Comparison of ENCODE assay signal across 25 cellular contexts in genomic region chr9:14868772-14869583, GRCh38. TPM values are rescaled to one million over a fixed set of nuclear protein-coding genes. Genes with fewer than 3 reads are reported as not detected.
DNase-seq lines count a peak whose midpoint lies in the region; ATAC-seq, FAIRE-seq and TF ChIP-seq lines count a peak whose summit lies in the region.
"Had no signal": no experiment of that assay in that cellular context is flagged by ENCODE, and none has a peak within 500 bp of the region (broad histone marks: within the 10 kb centered on the region; RNA-seq: fewer than 3 reads in every experiment).

No MANE protein-coding gene starts in this region.

- peak; percentile 69 for FAIRE-seq in HepG2 (lab: Jason Lieb, UNC)
- FAIRE-seq: GM12891, keratinocyte had no signal

- DNase-seq in HepG2 (ENCODE audit: low spot score) (peak; percentile 97), right lobe of liver (no peak), endodermal cell (no peak), neural progenitor cell (ENCODE audit: low spot score) (peak; percentile 17), G401 (ENCODE audit: low spot score) (no peak), NCI-H1092 treated with DMSO at 0.1 percent for 48 hours (lab: John Stamatoyannopoulos, UW) (no peak)
- no peak for DNase-seq in CD4-positive, alpha-beta memory T cell
- no peak for DNase-seq in stimulated activated CD4-positive, alpha-beta T cell treated with anti-CD3 and anti-CD28 coated beads, Interleukin-4, amount 100 ng/mL, for 1 hour
- DNase-seq: 8988T; activated CD8-positive, alpha-beta memory T cell treated with anti-CD3 and anti-CD28 coated beads for 24 hours; activated naive CD4-positive, alpha-beta T cell; activated T-cell treated with anti-CD3 and anti-CD28 coated beads, Interleukin-2, amount 50 U/mL, for 4 hours; CD8-positive, alpha-beta T cell; HFFc6; Karpas-422; lower lobe of right lung; NCI-H2029 treated with DMSO at 0.1 percent for 48 hours; stimulated activated CD4-positive, alpha-beta T cell treated with anti-CD3 and anti-CD28 coated beads, Interleukin-1b, Interleukin-23, amount 100 ng/mL, for 48 hours; stimulated activated naive CD4-positive, alpha-beta T cell had no signal

- in situ Hi-C loops in HepG2 (cut with HindIII; ENCODE audit: extremely low pct_ligation_motif_present, low pct_unique_long_range_greater_than_20kb) (loop anchor here (5.0 kb wide), 1 partner anchor 93 kb away; no protein-coding TSS in a partner anchor), G401 (cut with HindIII; ENCODE audit: low sequenced_read_pairs) (no loop called here)

- TF ChIP-seq RAD21 in HepG2 (CRISPR knock-in tag; IDR thresholded peaks at IDR 0.05): no peak

- CTCF ChIA-PET in HepG2 (lab: Yijun Ruan, JAX; ENCODE audit: low intra/inter-chr PET ratio, low total read pairs): no interaction called here
- CTCF ChIA-PET in CD4-positive, alpha-beta memory T cell (lab: Charles Lee; ENCODE audit: partially characterized antibody): no interaction called here

- TF ChIP-seq CTCF in HepG2 (CRISPR knock-in tag; IDR thresholded peaks at IDR 0.05) (no peak), right lobe of liver (IDR thresholded peaks at IDR 0.05) (no peak), endodermal cell (conservative IDR thresholded peaks at IDR 0.05) (no peak), neural progenitor cell (IDR thresholded peaks at IDR 0.05) (no peak)

- ATAC-seq in HepG2 (peak; percentile 95), right lobe of liver (no peak)
- ATAC-seq: activated CD4-positive, CD25-positive, alpha-beta regulatory T cell treated with anti-CD3 and anti-CD28 coated beads, Interleukin-2, amount 50 U/mL, for 24 hours; activated T-cell treated with anti-CD3 and anti-CD28 coated beads, Interleukin-2, amount 50 U/mL, for 4 hours; CD8-positive, alpha-beta T cell; lower lobe of right lung had no signal

- peaks cover under 1% of the 10 kb centered on the region in 2 experiments; a peak in 3 of 5 replicates for H3K36me3 ChIP-seq in HepG2 (replicated peaks in 1 of 2; ENCODE audit: control insufficient read depth in 1 of 2, insufficient read depth in 2 of 2, low read length in 2 of 2)
- no peaks in the 10 kb centered on the region for H3K36me3 ChIP-seq in right lobe of liver
- no peaks in the 10 kb centered on the region for H3K36me3 ChIP-seq in endodermal cell (ENCODE audit: control insufficient read depth, insufficient read depth, low read length)
- H3K36me3 ChIP-seq in neural progenitor cell: no peaks in the 10 kb centered on the region
- no peaks in the 10 kb centered on the region for H3K36me3 ChIP-seq in CD4-positive, alpha-beta memory T cell (ENCODE audit: insufficient read depth, low read length)
- H3K36me3 ChIP-seq: adrenal gland, lower lobe of right lung had no signal

- TF ChIP-seq EP300 in HepG2 (IDR thresholded peaks at IDR 0.05; ENCODE audit: low read depth in 2 of 2, low read length in 2 of 2) (peak; percentile 70 to 88; a peak in 3 of 4 replicates), HepG2 (CRISPR knock-in tag; IDR thresholded peaks at IDR 0.05; ENCODE audit: borderline replicate concordance) (peak; percentile 78; the same call in 1 of the 2 replicates)

- H4K20me1 ChIP-seq in HepG2 (ENCODE audit: insufficient read depth, low read length) (peaks cover 27% of the 10 kb centered on the region), neural progenitor cell (ENCODE audit: low read depth) (no peaks in the 10 kb centered on the region)

- POLR2A ChIA-PET in HepG2 (lab: Yijun Ruan, JAX): interaction anchor here (0.6 to 1.7 kb wide), 5 partner anchors 11 to 93 kb away, joined by 3 to 12 read pairs (median 6); partner anchors contain the start of gene FREM1
- POLR2A ChIA-PET in CD4-positive, alpha-beta memory T cell (lab: Charles Lee; ENCODE audit: partially characterized antibody): no interaction called here

- H3K9me3 ChIP-seq in HepG2 (ENCODE audit: low read length): no peaks in the 10 kb centered on the region
- no peaks in the 10 kb centered on the region for H3K9me3 ChIP-seq in right lobe of liver
- H3K9me3 ChIP-seq in endodermal cell (ENCODE audit: control insufficient read depth, low read length): no peaks in the 10 kb centered on the region
- no peaks in the 10 kb centered on the region for H3K9me3 ChIP-seq in neural progenitor cell (ENCODE audit: low read depth)
- H3K9me3 ChIP-seq in CD4-positive, alpha-beta memory T cell (ENCODE audit: control insufficient read depth in 1 of 2, low read length in 2 of 2): no peaks in the 10 kb centered on the region
- H3K9me3 ChIP-seq: adrenal gland, lower lobe of right lung had no signal

- H3F3A ChIP-seq in neural progenitor cell (ENCODE audit: low read depth): peaks cover 9% of the 10 kb centered on the region

- intact Hi-C loops in HepG2 (cut with micrococcal nuclease; ENCODE audit: unreplicated experiment): loop anchor here (1.0 to 10.0 kb wide), 5 partner anchors 41 to 268 kb away; partner anchors contain the start of gene FREM1
- intact Hi-C loops in right lobe of liver (cut with DNase I): no loop called here
- intact Hi-C loops in CD4-positive, alpha-beta memory T cell (cut with micrococcal nuclease): no loop called here

- H3K27me3 ChIP-seq in HepG2 (ENCODE audit: control insufficient read depth in 1 of 2, insufficient read depth in 2 of 2, low read length in 2 of 2): no peaks in the 10 kb centered on the region; a peak in 3 of 5 replicates
- H3K27me3 ChIP-seq in right lobe of liver: no peaks in the 10 kb centered on the region
- no peaks in the 10 kb centered on the region for H3K27me3 ChIP-seq in endodermal cell (ENCODE audit: control insufficient read depth, insufficient read depth, low read length, poor library complexity, severe bottlenecking)
- H3K27me3 ChIP-seq in neural progenitor cell: no peaks in the 10 kb centered on the region
- no peaks in the 10 kb centered on the region for H3K27me3 ChIP-seq in CD4-positive, alpha-beta memory T cell (ENCODE audit: insufficient read depth, low read length)
- H3K27me3 ChIP-seq: adrenal gland had no signal

- no peak overlapping the region for H3K27ac Mint-ChIP-seq in endodermal cell
- H3K27ac Mint-ChIP-seq in neural progenitor cell: peak overlapping the region; percentile 99
- no peak overlapping the region for H3K27ac Mint-ChIP-seq in CD4-positive, alpha-beta memory T cell
- H3K27ac Mint-ChIP-seq: CD8-positive, alpha-beta T cell; HFFc6 had no signal

- H3K9ac ChIP-seq in HepG2 (ENCODE audit: insufficient read depth, low read depth, low read length): peak overlapping the region; percentile 97
- no peak overlapping the region for H3K9ac ChIP-seq in endodermal cell (ENCODE audit: extremely low read depth, low read length, poor library complexity, severe bottlenecking)
- no peak overlapping the region for H3K9ac ChIP-seq in neural progenitor cell

- peaks cover 7% of the 10 kb centered on the region for H3K9me3 Mint-ChIP-seq in endodermal cell
- H3K9me3 Mint-ChIP-seq in neural progenitor cell: peaks cover 13% of the 10 kb centered on the region
- peaks cover 0 to 8% (median 0%) of the 10 kb centered on the region in 8 donors for H3K9me3 Mint-ChIP-seq in CD4-positive, alpha-beta memory T cell
- H3K9me3 Mint-ChIP-seq: activated T-cell treated with anti-CD3 and anti-CD28 coated beads, Interleukin-2, amount 50 U/mL, for 4 hours; CD8-positive, alpha-beta T cell had no signal

- H3K4me1 ChIP-seq in HepG2 (ENCODE audit: insufficient read depth, low read length) (peaks cover 28% of the 10 kb centered on the region), right lobe of liver (no peaks in the 10 kb centered on the region), endodermal cell (ENCODE audit: control insufficient read depth, insufficient read depth, low read length) (peaks cover 3% of the 10 kb centered on the region), neural progenitor cell (peaks cover 25% of the 10 kb centered on the region)
- H3K4me1 ChIP-seq in CD4-positive, alpha-beta memory T cell (ENCODE audit: insufficient read depth, low read length): no peaks in the 10 kb centered on the region
- H3K4me1 ChIP-seq: lower lobe of right lung had no signal

- H3K27me3 Mint-ChIP-seq in endodermal cell (ENCODE audit: insufficient read depth) (no peaks in the 10 kb centered on the region), neural progenitor cell (ENCODE audit: insufficient read depth, low read depth) (no peaks in the 10 kb centered on the region)
- peaks cover 0 to 1% of the 10 kb centered on the region in 2 donors for H3K27me3 Mint-ChIP-seq in CD4-positive, alpha-beta memory T cell

- H3K27ac ChIP-seq in HepG2 (ENCODE audit: extremely low read length, insufficient read depth, low read length) (peak overlapping the region; percentile 98), right lobe of liver (no peak overlapping the region), endodermal cell (ENCODE audit: low read depth, low read length) (peak overlapping the region; percentile 86), neural progenitor cell (no peak overlapping the region)
- no peak overlapping the region for H3K27ac ChIP-seq in CD4-positive, alpha-beta memory T cell (ENCODE audit: low read depth, low read length)
- H3K27ac ChIP-seq: lower lobe of right lung, RWPE1 had no signal

- H3K4me3 ChIP-seq in HepG2 (replicated peaks in 1 of 3; ENCODE audit: insufficient read depth in 1 of 3, low read depth in 2 of 3, low read length in 3 of 3): peak overlapping the region; percentile 76 to 97 (median 88)
- no peak overlapping the region for H3K4me3 ChIP-seq in right lobe of liver
- H3K4me3 ChIP-seq in endodermal cell (ENCODE audit: low read length): no peak overlapping the region
- H3K4me3 ChIP-seq in neural progenitor cell: no peak overlapping the region
- H3K4me3 ChIP-seq in CD4-positive, alpha-beta memory T cell (ENCODE audit: low read length in 2 of 2): no peak overlapping the region
- H3K4me3 ChIP-seq: adrenal gland, lower lobe of right lung had no signal

- peaks cover 11% of the 10 kb centered on the region for H3K4me1 Mint-ChIP-seq in endodermal cell
- peaks cover 52% of the 10 kb centered on the region for H3K4me1 Mint-ChIP-seq in neural progenitor cell
- H3K4me1 Mint-ChIP-seq in CD4-positive, alpha-beta memory T cell: no peaks in the 10 kb centered on the region

- H3K36me3 Mint-ChIP-seq in endodermal cell (ENCODE audit: low read depth) (no peaks in the 10 kb centered on the region), neural progenitor cell (peaks cover 10% of the 10 kb centered on the region)
- no peaks in the 10 kb centered on the region for H3K36me3 Mint-ChIP-seq in CD4-positive, alpha-beta memory T cell
- H3K36me3 Mint-ChIP-seq: CD8-positive, alpha-beta T cell had no signal

- no peak overlapping the region for H3K4me3 Mint-ChIP-seq in endodermal cell
- peak overlapping the region; percentile 90 for H3K4me3 Mint-ChIP-seq in neural progenitor cell
- no peak overlapping the region for H3K4me3 Mint-ChIP-seq in CD4-positive, alpha-beta memory T cell
- H3K4me3 Mint-ChIP-seq: activated T-cell treated with anti-CD3 and anti-CD28 coated beads, Interleukin-2, amount 50 U/mL, for 4 hours; CD8-positive, alpha-beta T cell; HFFc6 had no signal

- TF ChIP-seq POLR2A in HepG2 (IDR thresholded peaks at IDR 0.05; ENCODE audit: insufficient read depth in 1 of 2, low read depth in 2 of 2, low read length in 2 of 2) (peak; percentile 60 to 76), right lobe of liver (IDR thresholded peaks at IDR 0.05) (no peak)

- WGBS in HepG2 (ENCODE audit: low lambda C conversion rate): 0% methylated on average over 12 of the region's 16 CpGs
- 51% methylated on average over 10 of the region's 16 CpGs for WGBS in right lobe of liver (ENCODE audit: insufficient coverage, low coverage, low lambda C conversion rate, missing lambda C conversion rate)
- WGBS in endodermal cell (ENCODE audit: insufficient coverage in 1 of 2, insufficient read length in 1 of 2), 2 experiments: 68 to 90% methylated on average over 10 to 16 of the region's 16 CpGs

- H3K79me2 ChIP-seq in HepG2 (ENCODE audit: insufficient read depth, low read length): peaks cover 50% of the 10 kb centered on the region
- no peaks in the 10 kb centered on the region for H3K79me2 ChIP-seq in neural progenitor cell (ENCODE audit: low read depth)

- no TSS peak for BruUV-seq in HepG2 (replicated peaks; lab: Mats Ljungman, UMichigan)

- no peak overlapping the region for H2AFZ ChIP-seq in HepG2 (ENCODE audit: low read length)
- no peak overlapping the region for H2AFZ ChIP-seq in neural progenitor cell (replicated peaks)

- H3K4me2 ChIP-seq in HepG2 (ENCODE audit: low read depth, low read length) (peak overlapping the region; percentile 81), neural progenitor cell (no peak overlapping the region)

RNA-seq across cellular contexts. Expression of gene FREM1, which starts 41.2 kb away (rescaled TPM):
- total RNA-seq in HepG2 (2016; rRNA removed; fragmentation: Illumina TruSeq; extraction: Trizol) (33.6 and 64.3 TPM in 2 replicates), right lobe of liver (1 to 10 TPM in 3 of 6 experiments, under 1 TPM in 3; 0.12 to 2.6 (median 1.1) TPM), endodermal cell (10 to 100 TPM in 1 of 2 donors, 1 to 10 TPM in 1; 8.6 to 21.0 TPM), neural progenitor cell (ENCODE audit: low replicate concordance) (1.1 and 1.2 TPM in 2 replicates)
- 4.3 and 4.4 TPM in 2 replicates for total RNA-seq in HepG2 (2016; cell fraction: cytosol; rRNA removed; fragmentation: Illumina TruSeq; extraction: Trizol; ENCODE audit: low read depth)
- 35.4 and 63.3 TPM in 2 replicates for total RNA-seq in HepG2 (2016; cell fraction: insoluble cytoplasmic fraction; rRNA removed; fragmentation: Illumina TruSeq; extraction: Trizol)
- 11.1 and 12.8 TPM in 2 replicates for total RNA-seq in HepG2 (2016; cell fraction: membrane; rRNA removed; fragmentation: Illumina TruSeq; extraction: Trizol)
- 124 and 146 TPM in 2 replicates for total RNA-seq in HepG2 (2016; cell fraction: nucleus; rRNA removed; fragmentation: Illumina TruSeq; extraction: Trizol)
- 202 and 232 TPM in 2 replicates for polyA plus RNA-seq in HepG2 (2011; rRNA removed)
- 129 and 182 TPM in 2 replicates for polyA plus RNA-seq in HepG2 (2011; cell fraction: cytosol; rRNA removed)
- polyA plus RNA-seq in HepG2 (2011; cell fraction: nucleus; rRNA removed): 324 and 329 TPM in 2 replicates
- polyA plus RNA-seq in HepG2 (2012): 122 and 133 TPM in 2 replicates
- polyA plus RNA-seq in HepG2 (2016; cell fraction: cytosol; fragmentation: Illumina TruSeq; extraction: Trizol; ENCODE audit: low read depth): 3.2 and 3.5 TPM in 2 replicates
- polyA plus RNA-seq in HepG2 (2016; cell fraction: insoluble cytoplasmic fraction; fragmentation: Illumina TruSeq; extraction: Trizol; ENCODE audit: low read depth): 22.5 and 25.8 TPM in 2 replicates
- polyA plus RNA-seq in HepG2 (2016; cell fraction: membrane; fragmentation: Illumina TruSeq; extraction: Trizol; ENCODE audit: low read depth): 4.7 and 6.1 TPM in 2 replicates
- polyA plus RNA-seq in HepG2 (2016; cell fraction: nucleus; fragmentation: Illumina TruSeq; extraction: Trizol; ENCODE audit: insufficient read depth, low read depth): 89.7 and 90.5 TPM in 2 replicates
- 0.56 and 445 TPM in 2 replicates for polyA minus RNA-seq in HepG2 (2011; rRNA and poly(A)+ RNA removed; ENCODE audit: low replicate concordance)
- polyA minus RNA-seq in HepG2 (2011; cell fraction: cytosol; rRNA and poly(A)+ RNA removed): 118 and 175 TPM in 2 replicates
- polyA minus RNA-seq in HepG2 (2011; cell fraction: nucleus; rRNA and poly(A)+ RNA removed): 794 and 882 TPM in 2 replicates
- polyA plus RNA-seq in endodermal cell (2013, experiment 1 of 2): 33.0 TPM
- 38.5 TPM for polyA plus RNA-seq in endodermal cell (2013, experiment 2 of 2)
- total RNA-seq in CD4-positive, alpha-beta memory T cell: under 1 TPM in 1 of 2 experiments, not detected in 1; 0.14 TPM
- polyA plus RNA-seq in CD4-positive, alpha-beta memory T cell: not detected
- total RNA-seq in G401 (2014; rRNA removed; shearing (Covaris generic)): 0.07 and 0.37 TPM in 2 replicates
- total RNA-seq: CD8-positive, alpha-beta T cell; NCI-H460 had no signal

Comparison
In these comparisons a context has a peak if more than half of its experiments do, and no peak if none do; other contexts are left out.
1. DNase-seq: peak in HepG2 (single experiment) and neural progenitor cell (single experiment); none in right lobe of liver (0 of 3), endodermal cell (single experiment), CD4-positive, alpha-beta memory T cell (0 of 5), G401 (single experiment), stimulated activated CD4-positive, alpha-beta T cell treated with anti-CD3 and anti-CD28 coated beads, Interleukin-4, amount 100 ng/mL, for 1 hour (single experiment) and NCI-H1092 treated with DMSO at 0.1 percent for 48 hours (single experiment).
2. H3K27ac ChIP-seq: peak in HepG2 (single experiment) and endodermal cell (single experiment); none in right lobe of liver (0 of 3), neural progenitor cell (single experiment) and CD4-positive, alpha-beta memory T cell (single experiment).
3. H3K4me3 ChIP-seq: peak in HepG2 (3 of 3); none in right lobe of liver (0 of 3), endodermal cell (single experiment), neural progenitor cell (single experiment) and CD4-positive, alpha-beta memory T cell (0 of 2).